Comparison of ENCODE assay signal across 23 cellular contexts in the genomic region with DNA sequence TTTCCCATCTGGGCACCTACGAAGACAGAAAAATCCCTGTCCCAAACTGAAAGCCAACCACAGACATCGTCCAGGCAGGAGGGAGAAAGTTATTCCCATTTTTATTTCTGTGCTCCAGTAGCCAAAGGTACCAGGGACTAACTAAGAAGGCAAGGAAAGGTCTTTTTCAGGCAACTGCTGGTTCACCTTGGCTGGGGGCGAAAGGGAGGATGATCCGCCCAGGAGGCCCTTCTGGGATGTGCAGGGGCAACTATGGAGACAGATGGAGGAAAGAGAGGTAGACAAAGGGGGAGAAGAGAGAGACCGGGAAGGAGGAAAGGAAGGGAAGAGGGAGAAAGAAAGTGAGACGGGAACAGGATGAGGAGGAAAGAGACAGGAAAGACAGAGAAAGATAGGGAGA. TPM values are rescaled to one million over a fixed set of nuclear protein-coding genes. Genes with fewer than 3 reads are reported as not detected.
A peak's percentile ranks its signal among the peaks of the same experiment; 100 is the strongest.
DNase-seq lines count a peak whose midpoint lies in the region; ATAC-seq and TF ChIP-seq lines count a peak whose summit lies in the region.
"Had no signal": no experiment of that assay in that cellular context is flagged by ENCODE, and none has a peak within 500 bp of the region (broad histone marks: within the 10 kb centered on the region; RNA-seq: fewer than 3 reads in every experiment).

No MANE protein-coding gene starts in this region.

- TF ChIP-seq CTCF in IMR-90 (conservative IDR thresholded peaks at IDR 0.05; ENCODE audit: low read depth, low read length) (no peak), endothelial cell (IDR thresholded peaks at IDR 0.05; ENCODE audit: unreplicated experiment) (no peak), nephron progenitor cell (IDR thresholded peaks at IDR 0.05) (no peak)

- peaks cover 56% of the 10 kb centered on the region for H4K20me1 ChIP-seq in IMR-90 (ENCODE audit: insufficient read depth, low read length)

- dilution Hi-C loops in IMR-90 (cut with HindIII; ENCODE audit: low sequenced_read_pairs, unreplicated experiment): no loop called here

- no peak overlapping the region for H2BK15ac ChIP-seq in IMR-90 (ENCODE audit: low read depth, low read length)

- no peak for TF ChIP-seq POLR2A in IMR-90 (IDR thresholded peaks at IDR 0.05; ENCODE audit: low read depth, low read length)

- no peak overlapping the region for H2AK5ac ChIP-seq in IMR-90 (ENCODE audit: low read depth, low read length)

- peak overlapping the region in 1 of 2 experiments; percentile 69; a peak in 2 of 4 replicates for H4K8ac ChIP-seq in IMR-90 (ENCODE audit: low read depth in 2 of 2, low read length in 2 of 2)

- POLR2A ChIA-PET in IMR-90 (lab: Charles Lee; ENCODE audit: unreplicated experiment): no interaction called here

- no peak for TF ChIP-seq RAD21 in IMR-90 (IDR thresholded peaks at IDR 0.05; ENCODE audit: low read length)

- H3K27me3 Mint-ChIP-seq in endothelial cell (ENCODE audit: unreplicated experiment): peaks cover 15% of the 10 kb centered on the region
- no peaks in the 10 kb centered on the region for H3K27me3 Mint-ChIP-seq in nephron progenitor cell (ENCODE audit: low read depth, poor library complexity)

- no peak overlapping the region for H2AK9ac ChIP-seq in IMR-90 (replicated peaks; ENCODE audit: low read depth, low read length, poor library complexity)

- H2BK5ac ChIP-seq in IMR-90 (ENCODE audit: low read depth, low read length, poor library complexity, severe bottlenecking): peak overlapping the region; percentile 37

- no peak overlapping the region for H4K91ac ChIP-seq in IMR-90 (ENCODE audit: insufficient read depth, low read depth, low read length)

- no peak overlapping the region for H2AFZ ChIP-seq in IMR-90 (replicated peaks; ENCODE audit: low read length, poor library complexity)

- H3K9ac ChIP-seq in ES-I3 (ENCODE audit: low read depth, low read length) (peak overlapping the region; percentile 19; the same call in 1 of the 2 replicates), IMR-90 (ENCODE audit: low read depth, low read length) (peak overlapping the region; percentile 52; the same call in 1 of the 2 replicates)
- H3K9ac ChIP-seq: KMS-11 had no signal

- H3K27ac ChIP-seq in IMR-90 (ENCODE audit: insufficient read depth, low read length): peak overlapping the region; percentile 12; the same call in 1 of the 2 replicates
- H3K27ac ChIP-seq: KMS-11, SK-N-MC had no signal

- peak overlapping the region; percentile 3; the same call in 1 of the 2 replicates for H3K4ac ChIP-seq in IMR-90 (ENCODE audit: low read depth, low read length)

- H3K4me3 Mint-ChIP-seq in endothelial cell (ENCODE audit: unreplicated experiment) (peak overlapping the region; percentile 80), nephron progenitor cell (peak overlapping the region; percentile 58)
- H3K4me3 Mint-ChIP-seq: CD4-positive, alpha-beta memory T cell had no signal

- H3K27ac Mint-ChIP-seq in endothelial cell (ENCODE audit: unreplicated experiment) (no peak overlapping the region), nephron progenitor cell (peak overlapping the region; percentile 38)
- H3K27ac Mint-ChIP-seq: CD4-positive, alpha-beta memory T cell had no signal

- no peaks in the 10 kb centered on the region for H3K27me3 ChIP-seq in IMR-90 (ENCODE audit: control insufficient read depth, insufficient read depth, low read length)
- no peaks in the 10 kb centered on the region for H3K27me3 ChIP-seq in MG63
- H3K27me3 ChIP-seq: BE2C had no signal

- peaks cover 32% of the 10 kb centered on the region for H3K9me1 ChIP-seq in IMR-90 (ENCODE audit: insufficient read depth, low read length)

- no peak overlapping the region for H3K4me3 ChIP-seq in IMR-90 (ENCODE audit: insufficient read depth, low read depth, low read length)
- H3K4me3 ChIP-seq in MG63: no peak overlapping the region
- H3K4me3 ChIP-seq: HAP-1, SK-N-MC had no signal

- peaks cover 27 to 67% of the 10 kb centered on the region in 2 experiments for H3K79me1 ChIP-seq in IMR-90 (ENCODE audit: low read depth in 1 of 2, low read length in 2 of 2)

- H3K4me1 ChIP-seq in ES-I3 (ENCODE audit: insufficient read depth, low read length): 0 out of 2 replicates have a peak, but pooled peaks cover 2% of the 10 kb centered on the region
- peaks cover 32% of the 10 kb centered on the region for H3K4me1 ChIP-seq in IMR-90 (ENCODE audit: control insufficient read depth, insufficient read depth, low read length)
- H3K4me1 ChIP-seq: BE2C had no signal

- ATAC-seq in IMR-90 (ENCODE audit: low read depth): no peak

- DNase-seq in IMR-90: no peak
- DNase-seq in endothelial cell (ENCODE audit: low spot score): no peak
- DNase-seq in nephron progenitor cell: no peak
- no peak for DNase-seq in MG63
- DNase-seq in HK-2 (ENCODE audit: unreplicated experiment): no peak
- no peak for DNase-seq in AML-193 (lab: John Stamatoyannopoulos, UW)
- no peak for DNase-seq in AG20443 (ENCODE audit: low spot score)
- DNase-seq: 8988T; BE2C; Calu3; CD4-positive, alpha-beta memory T cell; EL; NCI-H1417; NCI-H187; NCI-H2107; NCI-H510A treated with DMSO at 0.1 percent for 48 hours; NCI-H82; OCI-M1; SHP77 had no signal

- H3K36me3 ChIP-seq in ES-I3 (ENCODE audit: insufficient read depth, low read length): no peaks in the 10 kb centered on the region
- H3K36me3 ChIP-seq in IMR-90 (ENCODE audit: control insufficient read depth, insufficient read depth, low read length): peaks cover 72% of the 10 kb centered on the region
- H3K36me3 ChIP-seq in MG63: peaks cover 55% of the 10 kb centered on the region
- H3K36me3 ChIP-seq: BE2C had no signal

- no peak overlapping the region for H2BK120ac ChIP-seq in IMR-90 (ENCODE audit: low read depth, low read length)

- intact Hi-C loops in IMR-90 (cut with micrococcal nuclease): no loop called here

- H3K18ac ChIP-seq in IMR-90 (ENCODE audit: low read depth, low read length): no peak overlapping the region; the same call in 1 of the 2 replicates

- H3K56ac ChIP-seq in IMR-90 (ENCODE audit: extremely low read depth, insufficient read depth, low read length): no peak overlapping the region

- H3K36me3 Mint-ChIP-seq in endothelial cell (ENCODE audit: low read depth, unreplicated experiment) (peaks cover 17% of the 10 kb centered on the region), nephron progenitor cell (ENCODE audit: low read depth) (peaks cover 78% of the 10 kb centered on the region)
- H3K36me3 Mint-ChIP-seq: CD4-positive, alpha-beta memory T cell had no signal

- no peaks in the 10 kb centered on the region for H3K9me3 Mint-ChIP-seq in endothelial cell (ENCODE audit: unreplicated experiment)
- no peaks in the 10 kb centered on the region for H3K9me3 Mint-ChIP-seq in nephron progenitor cell

- peaks cover 6% of the 10 kb centered on the region for H3K4me1 Mint-ChIP-seq in endothelial cell (ENCODE audit: unreplicated experiment)
- peaks cover 59% of the 10 kb centered on the region for H3K4me1 Mint-ChIP-seq in nephron progenitor cell

- peak overlapping the region; percentile 48 for H3K23ac ChIP-seq in IMR-90 (ENCODE audit: low read depth, low read length)

- H3K4me2 ChIP-seq in IMR-90 (ENCODE audit: low read depth, low read length): 0 out of 2 replicates have a peak overlapping the region, but pooled peaks have one; percentile 5
- H3K4me2 ChIP-seq: KMS-11 had no signal

- in situ Hi-C loops in IMR-90 (cut with MboI; ENCODE audit: low sequenced_read_pairs): no loop called here

- peak overlapping the region; percentile 31; the same call in 1 of the 2 replicates for H3K14ac ChIP-seq in IMR-90 (replicated peaks; ENCODE audit: low read depth, low read length)

- CTCF ChIA-PET in IMR-90 (lab: Yijun Ruan, JAX): no interaction called here

- H3K9me3 ChIP-seq in ES-I3 (ENCODE audit: control insufficient read depth, insufficient read depth, low read length) (no peaks in the 10 kb centered on the region), IMR-90 (ENCODE audit: control insufficient read depth, insufficient read depth, low read length) (no peaks in the 10 kb centered on the region), MG63 (no peaks in the 10 kb centered on the region)
- H3K9me3 ChIP-seq: BE2C, HAP-1 had no signal

- 100% methylated on average over 2 of the region's 6 CpGs; no CpG with 5 or more reads in 1 of the 2 experiments for WGBS in IMR-90 (ENCODE audit: extremely low coverage in 2 of 2, insufficient read length in 1 of 2), 2 experiments

- no peak overlapping the region for H2BK20ac ChIP-seq in IMR-90 (ENCODE audit: low read depth, low read length)

- BruUV-seq in IMR-90 (replicated peaks; lab: Mats Ljungman, UMichigan): no TSS peak

- no peak overlapping the region for H4K5ac ChIP-seq in IMR-90 (ENCODE audit: low read depth, low read length)

TF ChIP-seq in IMR-90, 13 proteins besides CTCF, POLR2A, EP300 and RAD21:
- TF ChIP-seq SMC3 (IDR thresholded peaks at IDR 0.05; ENCODE audit: low read depth, low read length): no peak
- TF ChIP-seq MXI1 (IDR thresholded peaks at IDR 0.05; ENCODE audit: borderline replicate concordance, low read depth, low read length): no peak
- TF ChIP-seq NFE2L2 (IDR thresholded peaks at IDR 0.05; ENCODE audit: low read depth, low read length): no peak
- TF ChIP-seq BHLHE40 (IDR thresholded peaks at IDR 0.05; ENCODE audit: low read depth, low read length): no peak
- no peak for TF ChIP-seq RCOR1 (IDR thresholded peaks at IDR 0.05; ENCODE audit: insufficient replicate concordance, low read length)

RNA-seq across cellular contexts. Expression of a gene that starts 13.3 kb away (rescaled TPM):
- total RNA-seq in IMR-90 (2012; rRNA removed) (204 and 224 TPM in 2 replicates), endothelial cell (ENCODE audit: unreplicated experiment) (9.7 TPM)
- 229 and 231 TPM in 2 replicates for polyA plus RNA-seq in IMR-90 (2012; rRNA removed)
- 120 and 337 TPM in 2 replicates for polyA plus RNA-seq in IMR-90 (2012; cell fraction: cytosol; rRNA removed)
- 410 and 708 TPM in 2 replicates for polyA plus RNA-seq in IMR-90 (2012; cell fraction: nucleus; rRNA removed; ENCODE audit: low replicate concordance)
- total RNA-seq in MG63 (2014; rRNA removed; shearing (Covaris generic); ENCODE audit: low replicate concordance): 14.2 and 21.7 TPM in 2 replicates
- polyA plus RNA-seq: CD4-positive, alpha-beta memory T cell had no signal
